Comparison of ENCODE assay signal across 1 cellular context in genomic region chr2:29108225-29108624, GRCh38.
TF ChIP-seq lines count a peak whose summit lies in the region.

No MANE protein-coding gene starts in this region.

TF ChIP-seq in K562, 482 proteins besides CTCF, POLR2A, EP300 and RAD21 (continued from another document):
- TF ChIP-seq HDAC6 (IDR thresholded peaks at IDR 0.05; ENCODE audit: low read depth, low read length) = no peak
- no peak for TF ChIP-seq TAF9B (IDR thresholded peaks at IDR 0.05; ENCODE audit: partially characterized antibody)
- no peak for TF ChIP-seq ZNF184 (CRISPR knock-in tag; IDR thresholded peaks at IDR 0.05)
- no peak for TF ChIP-seq PHF8 (IDR thresholded peaks at IDR 0.05; ENCODE audit: borderline replicate concordance, low read length)
- no peak for TF ChIP-seq ZFX (CRISPR knock-in tag; IDR thresholded peaks at IDR 0.05)
- no peak for TF ChIP-seq PKNOX1 (IDR thresholded peaks at IDR 0.05)
- TF ChIP-seq THRAP3 (IDR thresholded peaks at IDR 0.05; ENCODE audit: borderline replicate concordance) = no peak
- no peak for TF ChIP-seq NR2C2 (CRISPR knock-in tag; IDR thresholded peaks at IDR 0.05)
- TF ChIP-seq NR2C2 (tag; IDR thresholded peaks at IDR 0.05) = no peak
- TF ChIP-seq, protein P1, sequence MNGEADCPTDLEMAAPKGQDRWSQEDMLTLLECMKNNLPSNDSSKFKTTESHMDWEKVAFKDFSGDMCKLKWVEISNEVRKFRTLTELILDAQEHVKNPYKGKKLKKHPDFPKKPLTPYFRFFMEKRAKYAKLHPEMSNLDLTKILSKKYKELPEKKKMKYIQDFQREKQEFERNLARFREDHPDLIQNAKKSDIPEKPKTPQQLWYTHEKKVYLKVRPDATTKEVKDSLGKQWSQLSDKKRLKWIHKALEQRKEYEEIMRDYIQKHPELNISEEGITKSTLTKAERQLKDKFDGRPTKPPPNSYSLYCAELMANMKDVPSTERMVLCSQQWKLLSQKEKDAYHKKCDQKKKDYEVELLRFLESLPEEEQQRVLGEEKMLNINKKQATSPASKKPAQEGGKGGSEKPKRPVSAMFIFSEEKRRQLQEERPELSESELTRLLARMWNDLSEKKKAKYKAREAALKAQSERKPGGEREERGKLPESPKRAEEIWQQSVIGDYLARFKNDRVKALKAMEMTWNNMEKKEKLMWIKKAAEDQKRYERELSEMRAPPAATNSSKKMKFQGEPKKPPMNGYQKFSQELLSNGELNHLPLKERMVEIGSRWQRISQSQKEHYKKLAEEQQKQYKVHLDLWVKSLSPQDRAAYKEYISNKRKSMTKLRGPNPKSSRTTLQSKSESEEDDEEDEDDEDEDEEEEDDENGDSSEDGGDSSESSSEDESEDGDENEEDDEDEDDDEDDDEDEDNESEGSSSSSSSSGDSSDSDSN (IDR thresholded peaks at IDR 0.05; ENCODE audit: borderline replicate concordance in 1 of 2, low read depth in 2 of 2, low read length in 2 of 2) = no peak
- no peak for TF ChIP-seq CAMTA2 (CRISPR knock-in tag; conservative IDR thresholded peaks at IDR 0.05)
- peak in 1 of 2 experiments; percentile 13; a peak in 1 of 4 replicates for TF ChIP-seq RCOR1 (IDR thresholded peaks at IDR 0.05; ENCODE audit: borderline replicate concordance in 1 of 2, low read depth in 2 of 2, low read length in 2 of 2)
